ENCODE assay signal across 8 cellular contexts in genomic region chr7:124765401-124766352, GRCh38. TPM values are rescaled to one million over a fixed set of nuclear protein-coding genes. Genes with fewer than 3 reads are reported as not detected.
DNase-seq lines count a peak whose midpoint lies in the region; ATAC-seq and TF ChIP-seq lines count a peak whose summit lies in the region.

A gene with protein sequence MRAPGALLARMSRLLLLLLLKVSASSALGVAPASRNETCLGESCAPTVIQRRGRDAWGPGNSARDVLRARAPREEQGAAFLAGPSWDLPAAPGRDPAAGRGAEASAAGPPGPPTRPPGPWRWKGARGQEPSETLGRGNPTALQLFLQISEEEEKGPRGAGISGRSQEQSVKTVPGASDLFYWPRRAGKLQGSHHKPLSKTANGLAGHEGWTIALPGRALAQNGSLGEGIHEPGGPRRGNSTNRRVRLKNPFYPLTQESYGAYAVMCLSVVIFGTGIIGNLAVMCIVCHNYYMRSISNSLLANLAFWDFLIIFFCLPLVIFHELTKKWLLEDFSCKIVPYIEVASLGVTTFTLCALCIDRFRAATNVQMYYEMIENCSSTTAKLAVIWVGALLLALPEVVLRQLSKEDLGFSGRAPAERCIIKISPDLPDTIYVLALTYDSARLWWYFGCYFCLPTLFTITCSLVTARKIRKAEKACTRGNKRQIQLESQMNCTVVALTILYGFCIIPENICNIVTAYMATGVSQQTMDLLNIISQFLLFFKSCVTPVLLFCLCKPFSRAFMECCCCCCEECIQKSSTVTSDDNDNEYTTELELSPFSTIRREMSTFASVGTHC (minus strand): TSS chr7:124765792. CDS start chr7:124764976, 816 bp downstream.

- H3K27ac ChIP-seq in aorta (ENCODE audit: low read depth in 1 of 2, low read length in 2 of 2): no peak within 1 kb of the TSS

- DNase-seq in C1 segment of cervical spinal cord (lab: John Stamatoyannopoulos, UW) (peak in 13 of 14 donors; percentile 53 to 96 (median 77)), NCI-H526 (lab: John Stamatoyannopoulos, UW) (peak; percentile 90 to 94), glutamatergic neuron (peak; percentile 75), occipital lobe (lab: John Stamatoyannopoulos, UW) (peak; percentile 80), aorta (peak; percentile 73 to 86)
- peak; percentile 51 for DNase-seq in activated naive CD8-positive, alpha-beta T cell treated with anti-CD3 and anti-CD28 coated beads for 36 hours

- peak within 1 kb of the TSS; percentile 69 for H3K4me3 Mint-ChIP-seq in activated naive CD8-positive, alpha-beta T cell treated with anti-CD3 and anti-CD28 coated beads for 36 hours
- peak within 1 kb of the TSS; percentile 97 for H3K4me3 Mint-ChIP-seq in glutamatergic neuron (ENCODE audit: unreplicated experiment)

- H3K4me3 ChIP-seq in aorta (ENCODE audit: low read length in 2 of 2): peak within 1 kb of the TSS; percentile 31 to 68

- no peaks in the 10 kb centered on the region for H3K27me3 ChIP-seq in aorta (ENCODE audit: control insufficient read depth in 1 of 2, insufficient read depth in 2 of 2, low read length in 1 of 2)

- ATAC-seq in GM19035 (IDR thresholded peaks at IDR 0.05; ENCODE audit: unreplicated experiment) (peak; percentile 65), HG03196 (IDR thresholded peaks at IDR 0.05; ENCODE audit: unreplicated experiment) (peak; percentile 60), aorta (ENCODE audit: low FRiP score) (peak; percentile 87)

- TF ChIP-seq CTCF in glutamatergic neuron (IDR thresholded peaks at IDR 0.05; ENCODE audit: partially characterized antibody, unreplicated experiment): no peak

- 1% methylated on average over 64 to 81 of the region's 81 CpGs for WGBS in aorta, 2 donors

- H3K27ac Mint-ChIP-seq in activated naive CD8-positive, alpha-beta T cell treated with anti-CD3 and anti-CD28 coated beads for 36 hours: no peak within 1 kb of the TSS
- no peak within 1 kb of the TSS for H3K27ac Mint-ChIP-seq in glutamatergic neuron (ENCODE audit: unreplicated experiment)

- H3K36me3 ChIP-seq in aorta (ENCODE audit: control insufficient read depth in 1 of 2, insufficient read depth in 2 of 2, low read length in 1 of 2): no peaks in the 10 kb centered on the region

- no peaks in the 10 kb centered on the region for H3K9me3 ChIP-seq in aorta (ENCODE audit: control insufficient read depth, low read length)

- no peaks in the 10 kb centered on the region for H3K36me3 Mint-ChIP-seq in activated naive CD8-positive, alpha-beta T cell treated with anti-CD3 and anti-CD28 coated beads for 36 hours
- H3K36me3 Mint-ChIP-seq in glutamatergic neuron (ENCODE audit: unreplicated experiment): no peaks in the 10 kb centered on the region

- peaks cover 11% of the 10 kb centered on the region for H3K4me1 Mint-ChIP-seq in activated naive CD8-positive, alpha-beta T cell treated with anti-CD3 and anti-CD28 coated beads for 36 hours
- H3K4me1 Mint-ChIP-seq in glutamatergic neuron (ENCODE audit: low read depth, unreplicated experiment): peaks cover 10% of the 10 kb centered on the region

- intact Hi-C loops in aorta (cut with DNase I): loop anchor here in 1 of 2 donors (5.0 kb wide), 1 partner anchor 53 kb away; no protein-coding TSS in a partner anchor

- peaks cover 69% of the 10 kb centered on the region for H3K27me3 Mint-ChIP-seq in activated naive CD8-positive, alpha-beta T cell treated with anti-CD3 and anti-CD28 coated beads for 36 hours
- H3K27me3 Mint-ChIP-seq in glutamatergic neuron (ENCODE audit: unreplicated experiment): peaks cover 7% of the 10 kb centered on the region

- H3K4me1 ChIP-seq in aorta (ENCODE audit: control insufficient read depth in 1 of 2, insufficient read depth in 2 of 2, low read length in 2 of 2): no peaks in the 10 kb centered on the region

- peaks cover 1% of the 10 kb centered on the region for H3K9me3 Mint-ChIP-seq in activated naive CD8-positive, alpha-beta T cell treated with anti-CD3 and anti-CD28 coated beads for 36 hours
- H3K9me3 Mint-ChIP-seq in glutamatergic neuron (ENCODE audit: unreplicated experiment): peaks cover 8% of the 10 kb centered on the region

RNA-seq across cellular contexts. Expression of the gene that starts here (rescaled TPM):
- not detected for total RNA-seq in activated naive CD8-positive, alpha-beta T cell treated with anti-CD3 and anti-CD28 coated beads for 36 hours
- 6.3 TPM for total RNA-seq in glutamatergic neuron (ENCODE audit: unreplicated experiment)
- 24.3 TPM for total RNA-seq in occipital lobe
- under 1 TPM; 0.39 to 0.99 TPM for total RNA-seq in aorta
- under 1 TPM; 0.31 to 0.63 TPM for polyA plus RNA-seq in aorta

Comparison
In these comparisons a context has a peak if more than half of its experiments do, and no peak if none do; other contexts are left out.
1. Peak in DNase-seq in activated naive CD8-positive, alpha-beta T cell treated with anti-CD3 and anti-CD28 coated beads for 36 hours; RNA of the gene not detected or under 1 TPM.
2. Peak in DNase-seq, ATAC-seq and H3K4me3 ChIP-seq in aorta; RNA of the gene not detected or under 1 TPM.